16 cellular contexts compared by ENCODE assay signal in genomic region chr2:85393836-85394235, GRCh38. TPM values are rescaled to one million over a fixed set of nuclear protein-coding genes. Genes with fewer than 3 reads are reported as not detected.
DNase-seq lines count a peak whose midpoint lies in the region; ATAC-seq and TF ChIP-seq lines count a peak whose summit lies in the region.
"Had no signal": no experiment of that assay in that cellular context is flagged by ENCODE, and none has a peak within 500 bp of the region (broad histone marks: within the 10 kb centered on the region; RNA-seq: fewer than 3 reads in every experiment).

No MANE protein-coding gene starts in this region.

- peaks cover 25% of the 10 kb centered on the region for H3K36me3 Mint-ChIP-seq in activated naive CD8-positive, alpha-beta T cell treated with anti-CD3 and anti-CD28 coated beads, Interleukin-2, amount 10 ng/mL, durations not matched to agents 7 days and 5 days
- no peaks in the 10 kb centered on the region for H3K36me3 Mint-ChIP-seq in activated naive CD8-positive, alpha-beta T cell treated with anti-CD3 and anti-CD28 coated beads for 36 hours
- H3K36me3 Mint-ChIP-seq in brain (peaks cover 21% of the 10 kb centered on the region), naive B cell (peaks cover 0 to 20% of the 10 kb centered on the region in 2 donors)

- no peaks in the 10 kb centered on the region for H3K9me3 ChIP-seq in upper lobe of right lung

- no peaks in the 10 kb centered on the region for H3K27me3 Mint-ChIP-seq in activated naive CD8-positive, alpha-beta T cell treated with anti-CD3 and anti-CD28 coated beads, Interleukin-2, amount 10 ng/mL, durations not matched to agents 7 days and 5 days
- no peaks in the 10 kb centered on the region for H3K27me3 Mint-ChIP-seq in activated naive CD8-positive, alpha-beta T cell treated with anti-CD3 and anti-CD28 coated beads for 36 hours
- H3K27me3 Mint-ChIP-seq in brain (no peaks in the 10 kb centered on the region), naive B cell (no peaks in the 10 kb centered on the region)

- no peak for DNase-seq in activated naive CD8-positive, alpha-beta T cell treated with anti-CD3 and anti-CD28 coated beads, Interleukin-2, amount 10 ng/mL, durations not matched to agents 7 days and 5 days
- DNase-seq in activated naive CD8-positive, alpha-beta T cell treated with anti-CD3 and anti-CD28 coated beads for 36 hours = no peak
- DNase-seq in naive B cell = no peak
- DNase-seq in upper lobe of right lung = peak; percentile 49
- no peak for DNase-seq in superior temporal gyrus (ENCODE audit: extremely low spot score)
- no peak for DNase-seq in NCI-H1417 treated with DMSO at 0.1 percent for 48 hours (lab: John Stamatoyannopoulos, UW)
- DNase-seq in COR-L47 (lab: John Stamatoyannopoulos, UW) = no peak
- DNase-seq: DMS79, Karpas-422, left cardiac atrium, NCI-H187 had no signal

- no peak overlapping the region for H3K4me3 Mint-ChIP-seq in activated naive CD8-positive, alpha-beta T cell treated with anti-CD3 and anti-CD28 coated beads, Interleukin-2, amount 10 ng/mL, durations not matched to agents 7 days and 5 days
- H3K4me3 Mint-ChIP-seq in activated naive CD8-positive, alpha-beta T cell treated with anti-CD3 and anti-CD28 coated beads for 36 hours = no peak overlapping the region
- no peak overlapping the region for H3K4me3 Mint-ChIP-seq in brain
- peak overlapping the region in 2 of 8 donors; percentile 9 for H3K4me3 Mint-ChIP-seq in naive B cell

- H3K4me1 Mint-ChIP-seq in activated naive CD8-positive, alpha-beta T cell treated with anti-CD3 and anti-CD28 coated beads, Interleukin-2, amount 10 ng/mL, durations not matched to agents 7 days and 5 days = peaks cover 13% of the 10 kb centered on the region
- H3K4me1 Mint-ChIP-seq in activated naive CD8-positive, alpha-beta T cell treated with anti-CD3 and anti-CD28 coated beads for 36 hours = peaks cover 12% of the 10 kb centered on the region
- H3K4me1 Mint-ChIP-seq in brain (peaks cover 14% of the 10 kb centered on the region), naive B cell (peaks cover 16 to 46% (median 41%) of the 10 kb centered on the region in 3 donors)

- ATAC-seq in activated naive CD8-positive, alpha-beta T cell treated with anti-CD3 and anti-CD28 coated beads, Interleukin-2, amount 10 ng/mL, durations not matched to agents 7 days and 5 days (ENCODE audit: low read depth) = no peak
- ATAC-seq in naive B cell (ENCODE audit: low read depth in 2 of 2) = no peak
- no peak for ATAC-seq in upper lobe of right lung
- ATAC-seq: GM12878, Right ventricle myocardium inferior had no signal

- peaks cover 47% of the 10 kb centered on the region for H3K36me3 ChIP-seq in upper lobe of right lung

- H3K4me1 ChIP-seq in upper lobe of right lung = peaks cover 11% of the 10 kb centered on the region

- POLR2A ChIA-PET in activated naive CD8-positive, alpha-beta T cell treated with anti-CD3 and anti-CD28 coated beads, Interleukin-2, amount 10 ng/mL, durations not matched to agents 7 days and 5 days (lab: Charles Lee) = interaction anchor here (0.9 to 5.5 kb wide), 3 partner anchors 13 to 146 kb away, joined by 3 to 23 read pairs (median 5); partner anchors contain the start of gene MAT2A

- H3K4me3 ChIP-seq in upper lobe of right lung = no peak overlapping the region
- H3K4me3 ChIP-seq: GM12878 had no signal

- no peaks in the 10 kb centered on the region for H3K9me3 Mint-ChIP-seq in activated naive CD8-positive, alpha-beta T cell treated with anti-CD3 and anti-CD28 coated beads, Interleukin-2, amount 10 ng/mL, durations not matched to agents 7 days and 5 days
- no peaks in the 10 kb centered on the region for H3K9me3 Mint-ChIP-seq in activated naive CD8-positive, alpha-beta T cell treated with anti-CD3 and anti-CD28 coated beads for 36 hours
- no peaks in the 10 kb centered on the region for H3K9me3 Mint-ChIP-seq in brain
- no peaks in the 10 kb centered on the region for H3K9me3 Mint-ChIP-seq in naive B cell

- no peak overlapping the region for H3K27ac ChIP-seq in upper lobe of right lung

- H3K27ac Mint-ChIP-seq in activated naive CD8-positive, alpha-beta T cell treated with anti-CD3 and anti-CD28 coated beads, Interleukin-2, amount 10 ng/mL, durations not matched to agents 7 days and 5 days = peak overlapping the region; percentile 3
- H3K27ac Mint-ChIP-seq in activated naive CD8-positive, alpha-beta T cell treated with anti-CD3 and anti-CD28 coated beads for 36 hours = no peak overlapping the region
- H3K27ac Mint-ChIP-seq in brain (peak overlapping the region in 4 of 5 experiments; percentile 22 to 75 (median 50)), naive B cell (peak overlapping the region; percentile 11 to 97 (median 89))

- H3K27me3 ChIP-seq in upper lobe of right lung = no peaks in the 10 kb centered on the region

- intact Hi-C loops in upper lobe of right lung (cut with DNase I) = no loop called here

- TF ChIP-seq CTCF in brain (conservative IDR thresholded peaks at IDR 0.05) = no peak
- TF ChIP-seq CTCF in upper lobe of right lung (IDR thresholded peaks at IDR 0.05) = no peak

RNA-seq across cellular contexts. Expression of gene CAPG, which starts 16.3 kb away (rescaled TPM):
- total RNA-seq in activated naive CD8-positive, alpha-beta T cell treated with anti-CD3 and anti-CD28 coated beads, Interleukin-2, amount 10 ng/mL, durations not matched to agents 7 days and 5 days = 100 to 1,000 TPM; 263 to 279 TPM
- total RNA-seq in activated naive CD8-positive, alpha-beta T cell treated with anti-CD3 and anti-CD28 coated beads for 36 hours = 10 to 100 TPM; 18.1 to 19.8 TPM
- polyA plus RNA-seq in brain (ENCODE audit: insufficient read depth, low read depth, low replicate concordance) (92.2 TPM), naive B cell (ENCODE audit: low read depth in 6 of 6) (100 to 1,000 TPM; 114 to 414 (median 282) TPM)
- 419 TPM for total RNA-seq in upper lobe of right lung

RNA-seq across cellular contexts. Expression of gene SH2D6, which starts 24.7 kb away (rescaled TPM):
- 1 to 10 TPM in 1 of 2 experiments, under 1 TPM in 1; 0.94 to 1.4 TPM for total RNA-seq in activated naive CD8-positive, alpha-beta T cell treated with anti-CD3 and anti-CD28 coated beads, Interleukin-2, amount 10 ng/mL, durations not matched to agents 7 days and 5 days
- total RNA-seq in activated naive CD8-positive, alpha-beta T cell treated with anti-CD3 and anti-CD28 coated beads for 36 hours = 1 to 10 TPM in 1 of 2 experiments, under 1 TPM in 1; 0.74 to 1.2 TPM
- polyA plus RNA-seq in brain (ENCODE audit: insufficient read depth, low read depth, low replicate concordance) = 1.8 TPM
- not detected for polyA plus RNA-seq in naive B cell (ENCODE audit: low read depth in 6 of 6)
- total RNA-seq in upper lobe of right lung = 1.0 TPM
- total RNA-seq: aorta, Right ventricle myocardium inferior, urinary bladder had no signal

RNA-seq across cellular contexts. Expression of gene ELMOD3, which starts 39.3 kb away (rescaled TPM):
- total RNA-seq in activated naive CD8-positive, alpha-beta T cell treated with anti-CD3 and anti-CD28 coated beads, Interleukin-2, amount 10 ng/mL, durations not matched to agents 7 days and 5 days = 10 to 100 TPM; 23.1 to 26.4 TPM
- 10 to 100 TPM in 1 of 2 experiments, 1 to 10 TPM in 1; 9.8 to 11.3 TPM for total RNA-seq in activated naive CD8-positive, alpha-beta T cell treated with anti-CD3 and anti-CD28 coated beads for 36 hours
- polyA plus RNA-seq in brain (ENCODE audit: insufficient read depth, low read depth, low replicate concordance) (14.6 TPM), naive B cell (ENCODE audit: low read depth in 6 of 6) (10 to 100 TPM in 5 of 6 donors, 1 to 10 TPM in 1; 9.8 to 23.1 (median 13.8) TPM)
- 22.0 TPM for total RNA-seq in upper lobe of right lung

RNA-seq across cellular contexts. Expression of gene RETSAT, which starts 39.5 kb away (rescaled TPM):
- total RNA-seq in activated naive CD8-positive, alpha-beta T cell treated with anti-CD3 and anti-CD28 coated beads, Interleukin-2, amount 10 ng/mL, durations not matched to agents 7 days and 5 days = 10 to 100 TPM; 28.8 to 29.7 TPM
- 10 to 100 TPM; 21.5 to 23.3 TPM for total RNA-seq in activated naive CD8-positive, alpha-beta T cell treated with anti-CD3 and anti-CD28 coated beads for 36 hours
- 33.3 TPM for polyA plus RNA-seq in brain (ENCODE audit: insufficient read depth, low read depth, low replicate concordance)
- polyA plus RNA-seq in naive B cell (ENCODE audit: low read depth in 6 of 6) = 1 to 10 TPM; 4.4 to 8.7 (median 6.8) TPM
- 58.1 TPM for total RNA-seq in upper lobe of right lung

Comparison
In these comparisons a context has a peak if more than half of its experiments do, and no peak if none do; other contexts are left out.
1. RNA of gene CAPG, which starts 16.3 kb away (total RNA-seq): 419 TPM in upper lobe of right lung (single experiment) and 263 to 279 TPM in activated naive CD8-positive, alpha-beta T cell treated with anti-CD3 and anti-CD28 coated beads, Interleukin-2, amount 10 ng/mL, durations not matched to agents 7 days and 5 days; 18.1 to 19.8 TPM in activated naive CD8-positive, alpha-beta T cell treated with anti-CD3 and anti-CD28 coated beads for 36 hours; every median in the first group is over 10 times any median in the second.